Comparison of ENCODE assay signal across 12 cellular contexts in the genomic region with DNA sequence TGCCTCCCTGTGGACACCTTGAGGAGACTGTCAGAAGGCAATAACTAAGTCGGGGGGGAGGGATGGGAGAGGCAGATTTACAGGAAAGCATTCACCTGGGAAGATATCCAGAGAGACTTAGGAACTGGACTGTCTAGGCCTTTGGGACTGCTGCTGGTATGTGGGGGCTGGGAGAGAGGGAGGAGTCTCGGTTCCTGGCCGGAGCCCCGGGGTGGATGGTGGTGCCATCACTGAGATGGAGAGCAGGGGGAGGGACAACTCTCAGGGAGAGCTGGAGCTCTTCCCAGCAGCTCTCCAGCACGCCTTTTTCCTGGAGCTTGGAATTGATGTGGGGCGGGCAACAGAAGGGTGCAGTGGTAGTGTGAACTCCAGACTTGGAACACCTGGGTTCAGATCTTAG. TPM values are rescaled to one million over a fixed set of nuclear protein-coding genes. Genes with fewer than 3 reads are reported as not detected.
DNase-seq lines count a peak whose midpoint lies in the region; ATAC-seq, FAIRE-seq and TF ChIP-seq lines count a peak whose summit lies in the region.
"Had no signal": no experiment of that assay in that cellular context is flagged by ENCODE, and none has a peak within 500 bp of the region (broad histone marks: within the 10 kb centered on the region; RNA-seq: fewer than 3 reads in every experiment).

No MANE protein-coding gene starts in this region.

- no peak overlapping the region for H3K14ac ChIP-seq in mesenchymal stem cell (ENCODE audit: low read length in 2 of 2)

- no peak overlapping the region for H2BK120ac ChIP-seq in mesenchymal stem cell (ENCODE audit: low read depth, low read length)

- peaks cover 14% of the 10 kb centered on the region for H3K4me1 Mint-ChIP-seq in HFFc6 (ENCODE audit: low read depth)
- peaks cover 6% of the 10 kb centered on the region for H3K4me1 Mint-ChIP-seq in chondrocyte (ENCODE audit: low read depth)

- H3K36me3 ChIP-seq in bronchial epithelial cell (ENCODE audit: control insufficient read depth, insufficient read depth, low read length) (peaks cover 23% of the 10 kb centered on the region), mesenchymal stem cell (ENCODE audit: control insufficient read depth in 1 of 2, insufficient read depth in 2 of 2, low read depth in 1 of 2, low read length in 2 of 2) (peaks cover 5 to 33% of the 10 kb centered on the region in 2 experiments)

- H3K27ac ChIP-seq in skin epidermis, result peak overlapping the region in 12 of 21 experiments; percentile 20 to 88 (median 73)
- no peak overlapping the region for H3K27ac ChIP-seq in mesenchymal stem cell (ENCODE audit: low read length, poor library complexity, severe bottlenecking)

- no peak overlapping the region for H4K8ac ChIP-seq in mesenchymal stem cell (ENCODE audit: low read length)

- no peak for TF ChIP-seq CTCF in HFFc6 (IDR thresholded peaks at IDR 0.05)
- no peak for TF ChIP-seq CTCF in bronchial epithelial cell (IDR thresholded peaks at IDR 0.05; ENCODE audit: insufficient read depth, low read length, severe bottlenecking)
- no peak for TF ChIP-seq CTCF in chondrocyte (IDR thresholded peaks at IDR 0.05)

- FAIRE-seq in bronchial epithelial cell (lab: Jason Lieb, UNC) (no peak), RCC 7860 (lab: Jason Lieb, UNC) (no peak)

- no peak overlapping the region for H2BK12ac ChIP-seq in mesenchymal stem cell (ENCODE audit: low read length in 2 of 2)

- H2AK5ac ChIP-seq in mesenchymal stem cell (ENCODE audit: low read length, severe bottlenecking), result no peak overlapping the region

- DNase-seq in HFFc6 (peak; percentile 11), bronchial epithelial cell (ENCODE audit: low read depth) (peak; percentile 35), kidney glomerular epithelial cell (lab: John Stamatoyannopoulos, UW) (peak; percentile 56), RCC 7860 (ENCODE audit: low spot score) (no peak), mesenchymal stem cell (no peak), chondrocyte (ENCODE audit: low spot score) (no peak)
- DNase-seq: activated CD4-positive, alpha-beta memory T cell treated with anti-CD3 and anti-CD28 coated beads, Interleukin-2, amount 10 ng/mL, durations not matched to agents 7 days and 5 days; DMS79; H7; NCI-H2081 had no signal

- no peak overlapping the region for H3K18ac ChIP-seq in mesenchymal stem cell (ENCODE audit: low read depth in 1 of 2, low read length in 2 of 2)

- H3K4me2 ChIP-seq in mesenchymal stem cell (ENCODE audit: low read length, poor library complexity, severe bottlenecking), result no peak overlapping the region

- H3K27me3 Mint-ChIP-seq in HFFc6 (ENCODE audit: insufficient read depth) (peaks cover 3% of the 10 kb centered on the region), chondrocyte (ENCODE audit: low read depth) (no peaks in the 10 kb centered on the region)

- H3K36me3 Mint-ChIP-seq in HFFc6 (ENCODE audit: low read depth) (0 out of 2 replicates have a peak, but pooled peaks cover 7% of the 10 kb centered on the region), chondrocyte (ENCODE audit: low read depth) (peaks cover 10% of the 10 kb centered on the region)

- no peaks in the 10 kb centered on the region for H3K9me3 Mint-ChIP-seq in HFFc6
- H3K9me3 Mint-ChIP-seq in chondrocyte (ENCODE audit: low read depth), result no peaks in the 10 kb centered on the region
- H3K9me3 Mint-ChIP-seq: activated CD4-positive, alpha-beta memory T cell treated with anti-CD3 and anti-CD28 coated beads, Interleukin-2, amount 10 ng/mL, durations not matched to agents 7 days and 5 days had no signal

- H3K9ac ChIP-seq in mesenchymal stem cell (ENCODE audit: low read length), result no peak overlapping the region

- H2AFZ ChIP-seq in mesenchymal stem cell (ENCODE audit: low read depth, low read length), result no peak overlapping the region

- H2BK15ac ChIP-seq in mesenchymal stem cell (ENCODE audit: low read depth, poor library complexity, severe bottlenecking), result no peak overlapping the region

- peaks cover 9% of the 10 kb centered on the region for H3K79me1 ChIP-seq in mesenchymal stem cell (replicated peaks; ENCODE audit: low read length, poor library complexity, severe bottlenecking)

- ATAC-seq in HG03175 (IDR thresholded peaks at IDR 0.05; ENCODE audit: unreplicated experiment), result no peak

- no peak overlapping the region for H4K91ac ChIP-seq in mesenchymal stem cell (ENCODE audit: low read length)

- H3K27me3 ChIP-seq in bronchial epithelial cell (ENCODE audit: control insufficient read depth, insufficient read depth, low read length) (no peaks in the 10 kb centered on the region), mesenchymal stem cell (ENCODE audit: control insufficient read depth in 1 of 2, insufficient read depth in 1 of 2, low read length in 2 of 2) (no peaks in the 10 kb centered on the region)

- H3K4me3 Mint-ChIP-seq in HFFc6 (no peak overlapping the region), chondrocyte (ENCODE audit: unreplicated experiment) (no peak overlapping the region)
- H3K4me3 Mint-ChIP-seq: activated CD4-positive, alpha-beta memory T cell treated with anti-CD3 and anti-CD28 coated beads, Interleukin-2, amount 10 ng/mL, durations not matched to agents 7 days and 5 days had no signal

- no peaks in the 10 kb centered on the region for H3K9me3 ChIP-seq in mesenchymal stem cell (ENCODE audit: control insufficient read depth, low read length)

- peaks cover 11% of the 10 kb centered on the region for H3K4me1 ChIP-seq in mesenchymal stem cell (ENCODE audit: control insufficient read depth, insufficient read depth, low read depth, low read length)

- H2BK5ac ChIP-seq in mesenchymal stem cell (ENCODE audit: low read depth, low read length, poor library complexity, severe bottlenecking), result no peak overlapping the region

- no peak overlapping the region for H3K4ac ChIP-seq in mesenchymal stem cell (ENCODE audit: low read depth in 1 of 2, low read length in 2 of 2)

- H3K27ac Mint-ChIP-seq in HFFc6 (no peak overlapping the region; the same call in 1 of the 2 replicates), chondrocyte (ENCODE audit: unreplicated experiment) (no peak overlapping the region)
- H3K27ac Mint-ChIP-seq: activated CD4-positive, alpha-beta memory T cell treated with anti-CD3 and anti-CD28 coated beads, Interleukin-2, amount 10 ng/mL, durations not matched to agents 7 days and 5 days had no signal

- no peak overlapping the region for H3K4me3 ChIP-seq in bronchial epithelial cell (ENCODE audit: low read depth, low read length)
- H3K4me3 ChIP-seq in skin epidermis, result no peak overlapping the region
- no peak overlapping the region for H3K4me3 ChIP-seq in mesenchymal stem cell (ENCODE audit: insufficient read depth in 1 of 2, low read depth in 1 of 2, low read length in 2 of 2)

- 83% methylated on average over 6 of the region's 6 CpGs for WGBS in mesenchymal stem cell

- no peak overlapping the region for H3K23ac ChIP-seq in mesenchymal stem cell (ENCODE audit: low read length in 2 of 2)

RNA-seq across cellular contexts. Expression of a gene that starts 22.1 kb away (rescaled TPM):
- total RNA-seq in HFFc6 (2021; fragmentation: NEBNext Ultra II Directional; extraction: Animal tissue kit (Norgen Biotek cat#: 25700)), result 100 to 1,000 TPM in 4 of 6 experiments, 10 to 100 TPM in 2; 94.3 to 119 (median 109) TPM
- 127 and 202 TPM in 2 replicates for total RNA-seq in bronchial epithelial cell
- 51.3 TPM for polyA plus RNA-seq in mesenchymal stem cell (2013, experiment 1 of 2)
- 51.0 TPM for polyA plus RNA-seq in mesenchymal stem cell (2013, experiment 2 of 2)
- 54.6 to 66.7 TPM (median 62.0 TPM) in 3 replicates for total RNA-seq in chondrocyte

Comparison
In these comparisons a context has a peak if more than half of its experiments do, and no peak if none do; other contexts are left out.
1. DNase-seq: peak in HFFc6 (single experiment), bronchial epithelial cell (single experiment) and kidney glomerular epithelial cell (single experiment); none in RCC 7860 (single experiment), mesenchymal stem cell (single experiment) and chondrocyte (single experiment).